In the genomic region with DNA sequence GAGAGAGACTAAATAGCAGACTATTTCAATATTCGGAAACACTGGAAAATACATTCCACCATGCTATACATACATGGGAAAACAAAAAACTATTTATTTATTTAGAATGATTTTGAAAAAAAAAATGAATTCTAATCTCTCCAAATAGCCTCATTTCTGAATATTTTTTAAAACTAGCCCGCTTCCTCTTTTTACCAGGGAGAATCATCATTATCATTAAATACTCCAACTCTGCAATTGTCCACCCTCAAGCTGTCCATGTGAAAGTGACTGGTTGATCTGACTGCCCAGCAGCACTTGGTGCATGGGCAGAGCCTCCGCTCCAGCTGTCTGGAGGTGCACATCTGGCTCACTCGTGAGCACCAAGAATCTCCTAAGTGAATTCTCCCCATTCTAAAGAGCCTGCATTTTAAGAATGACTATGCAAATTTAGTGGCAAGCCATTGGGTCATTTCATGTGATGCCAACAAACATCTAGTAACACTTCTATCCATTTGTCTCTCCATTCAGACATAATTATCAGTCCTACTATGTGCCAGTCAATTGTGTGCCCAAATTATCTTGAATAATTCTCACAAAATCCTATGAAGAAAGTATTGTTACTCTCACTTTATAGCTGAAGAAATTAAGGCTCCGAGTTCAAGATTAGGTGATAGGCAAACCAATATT, we compare ENCODE assay signal across 1 cellular context.
TF ChIP-seq lines count a peak whose summit lies in the region.

No MANE protein-coding gene starts in this region.

TF ChIP-seq in HepG2, 621 proteins besides CTCF, POLR2A, EP300 and RAD21 (continued from another document):
- TF ChIP-seq ZKSCAN1 (IDR thresholded peaks at IDR 0.05; ENCODE audit: low read length) = peak; percentile 62; the same call in 1 of the 2 replicates
- no peak for TF ChIP-seq SRF (IDR thresholded peaks at IDR 0.05; ENCODE audit: low read depth, low read length)
- TF ChIP-seq CENPT (CRISPR knock-in tag; IDR thresholded peaks at IDR 0.05; ENCODE audit: low read depth) = no peak
- peak; percentile 82 for TF ChIP-seq NFE2L2 (IDR thresholded peaks at IDR 0.05; ENCODE audit: low read length)
